8 cellular contexts compared by ENCODE assay signal in genomic region chr19:52248256-52248655, GRCh38. TPM values are rescaled to one million over a fixed set of nuclear protein-coding genes. Genes with fewer than 3 reads are reported as not detected.
DNase-seq lines count a peak whose midpoint lies in the region; ATAC-seq and TF ChIP-seq lines count a peak whose summit lies in the region.

No MANE protein-coding gene starts in this region.

- H3K27me3 ChIP-seq in naive thymus-derived CD4-positive, alpha-beta T cell (ENCODE audit: control insufficient read depth in 2 of 2, insufficient read depth in 2 of 2, low read length in 2 of 2): no peaks in the 10 kb centered on the region
- no peaks in the 10 kb centered on the region for H3K27me3 ChIP-seq in testis

- DNase-seq in DMS53 (lab: John Stamatoyannopoulos, UW): peak; percentile 79
- peak; percentile 6 for DNase-seq in NCI-H1105 (lab: John Stamatoyannopoulos, UW)
- peak; percentile 40 to 44 for DNase-seq in activated CD4-positive, alpha-beta T cell treated with anti-CD3 and anti-CD28 coated beads for 24 hours (ENCODE audit: low read depth in 2 of 2)
- peak; percentile 48 for DNase-seq in effector CD8-positive, alpha-beta T cell (lab: John Stamatoyannopoulos, UW)
- peak; percentile 25 to 62 (median 54) for DNase-seq in naive thymus-derived CD4-positive, alpha-beta T cell
- peak; percentile 72 for DNase-seq in testis

- peak in 2 of 3 experiments; percentile 41 to 46 for TF ChIP-seq CTCF in testis (IDR thresholded peaks at IDR 0.05)

- no peaks in the 10 kb centered on the region for H3K4me1 ChIP-seq in naive thymus-derived CD4-positive, alpha-beta T cell (ENCODE audit: control insufficient read depth in 2 of 2, insufficient read depth in 2 of 2, low read length in 2 of 2)
- no peaks in the 10 kb centered on the region for H3K4me1 ChIP-seq in testis

- H3K27ac ChIP-seq in naive thymus-derived CD4-positive, alpha-beta T cell (ENCODE audit: low read depth, low read length): no peak overlapping the region
- no peak overlapping the region for H3K27ac ChIP-seq in testis

- POLR2A ChIA-PET in naive thymus-derived CD4-positive, alpha-beta T cell (lab: Charles Lee): no interaction called here

- no peaks in the 10 kb centered on the region for H3K36me3 ChIP-seq in naive thymus-derived CD4-positive, alpha-beta T cell (ENCODE audit: control insufficient read depth in 2 of 3, insufficient read depth in 3 of 3, low read length in 3 of 3)
- no peaks in the 10 kb centered on the region for H3K36me3 ChIP-seq in testis (ENCODE audit: low read depth, missing control alignments)

- no peak overlapping the region for H3K4me3 Mint-ChIP-seq in naive thymus-derived CD4-positive, alpha-beta T cell

- peaks cover 0 to 12% (median 0%) of the 10 kb centered on the region in 11 donors for H3K9me3 Mint-ChIP-seq in naive thymus-derived CD4-positive, alpha-beta T cell

- H3K9me3 ChIP-seq in naive thymus-derived CD4-positive, alpha-beta T cell (ENCODE audit: control insufficient read depth in 2 of 3, low read length in 3 of 3): no peaks in the 10 kb centered on the region
- H3K9me3 ChIP-seq in testis: no peaks in the 10 kb centered on the region

- CTCF ChIA-PET in naive thymus-derived CD4-positive, alpha-beta T cell (lab: Charles Lee): interaction anchor here (0.6 to 1.3 kb wide), 10 partner anchors 59 to 748 kb away, joined by 3 to 10 read pairs (median 3); partner anchors contain the start of gene ZNF616

- H3K36me3 Mint-ChIP-seq in naive thymus-derived CD4-positive, alpha-beta T cell: peaks cover 0 to 10% (median 3%) of the 10 kb centered on the region in 5 donors

- ATAC-seq in naive thymus-derived CD4-positive, alpha-beta T cell: peak; percentile 78
- ATAC-seq in GM19455 (IDR thresholded peaks at IDR 0.05; ENCODE audit: unreplicated experiment) (no peak), HG03460 (IDR thresholded peaks at IDR 0.05; ENCODE audit: unreplicated experiment) (no peak)

- WGBS in testis, 2 donors: 36 to 52% methylated on average over 7 of the region's 7 CpGs

- intact Hi-C loops in naive thymus-derived CD4-positive, alpha-beta T cell (cut with micrococcal nuclease): loop anchor here in 1 of 2 donors (1.0 kb wide), 1 partner anchor 353 kb away; no protein-coding TSS in a partner anchor
- intact Hi-C loops in testis (cut with DNase I; ENCODE audit: low total_unique reads): no loop called here

- TF ChIP-seq POLR2A in testis (IDR thresholded peaks at IDR 0.05): no peak

- H3K27me3 Mint-ChIP-seq in naive thymus-derived CD4-positive, alpha-beta T cell: no peaks in the 10 kb centered on the region

- H3K4me3 ChIP-seq in naive thymus-derived CD4-positive, alpha-beta T cell (ENCODE audit: low read length): no peak overlapping the region
- H3K4me3 ChIP-seq in testis: no peak overlapping the region

- H3K4me1 Mint-ChIP-seq in naive thymus-derived CD4-positive, alpha-beta T cell: peaks cover 0 to 3% (median 0%) of the 10 kb centered on the region in 7 donors

- no peak overlapping the region for H3K27ac Mint-ChIP-seq in naive thymus-derived CD4-positive, alpha-beta T cell

RNA-seq across cellular contexts. Expression of gene ZNF766, which starts 21.1 kb away (rescaled TPM):
- total RNA-seq in naive thymus-derived CD4-positive, alpha-beta T cell: 10 to 100 TPM; 24.7 to 59.6 (median 41.4) TPM
- 10 to 100 TPM; 65.0 to 79.3 TPM for polyA plus RNA-seq in naive thymus-derived CD4-positive, alpha-beta T cell
- 10 to 100 TPM; 15.8 to 35.7 TPM for total RNA-seq in testis
- polyA plus RNA-seq in testis (ENCODE audit: insufficient read depth, low read depth, low replicate concordance): 30.2 TPM

RNA-seq across cellular contexts. Expression of gene ZNF480, which starts 48.7 kb away (rescaled TPM):
- 10 to 100 TPM in 4 of 5 experiments, 1 to 10 TPM in 1; 8.5 to 28.9 (median 13.3) TPM for total RNA-seq in naive thymus-derived CD4-positive, alpha-beta T cell
- 10 to 100 TPM; 20.8 to 29.0 TPM for polyA plus RNA-seq in naive thymus-derived CD4-positive, alpha-beta T cell
- total RNA-seq in testis: 1 to 10 TPM; 4.3 to 4.6 TPM
- polyA plus RNA-seq in testis (ENCODE audit: insufficient read depth, low read depth, low replicate concordance): 3.3 TPM

RNA-seq across cellular contexts. Expression of gene PPP2R1A, which starts 58.4 kb away (rescaled TPM):
- 100 to 1,000 TPM; 156 to 215 (median 168) TPM for total RNA-seq in naive thymus-derived CD4-positive, alpha-beta T cell
- 100 to 1,000 TPM; 148 to 165 TPM for polyA plus RNA-seq in naive thymus-derived CD4-positive, alpha-beta T cell
- total RNA-seq in testis: 100 to 1,000 TPM; 262 to 289 TPM
- 181 TPM for polyA plus RNA-seq in testis (ENCODE audit: insufficient read depth, low read depth, low replicate concordance)

Comparison
In these comparisons a context has a peak if more than half of its experiments do, and no peak if none do; other contexts are left out.
1. DNase-seq: peak in every context shown above with its lines; median percentile 79 in DMS53; 72 in testis; 54 in naive thymus-derived CD4-positive, alpha-beta T cell; 48 in effector CD8-positive, alpha-beta T cell; 42 in activated CD4-positive, alpha-beta T cell treated with anti-CD3 and anti-CD28 coated beads for 24 hours; 6 in NCI-H1105.